Comparison of ENCODE assay signal across 24 cellular contexts in genomic region chr2:205709319-205709718, GRCh38. TPM values are rescaled to one million over a fixed set of nuclear protein-coding genes. Genes with fewer than 3 reads are reported as not detected.
DNase-seq lines count a peak whose midpoint lies in the region; ATAC-seq, FAIRE-seq and TF ChIP-seq lines count a peak whose summit lies in the region.
"Had no signal": no experiment of that assay in that cellular context is flagged by ENCODE, and none has a peak within 500 bp of the region (broad histone marks: within the 10 kb centered on the region; RNA-seq: fewer than 3 reads in every experiment).

No MANE protein-coding gene starts in this region.

- BruUV-seq in endothelial cell of umbilical vein (replicated peaks; lab: Mats Ljungman, UMichigan) (no TSS peak), OCI-LY7 (replicated peaks; lab: Mats Ljungman, UMichigan) (no TSS peak)

- FAIRE-seq in endothelial cell of umbilical vein (lab: Jason Lieb, UNC), result no peak

- H4K20me1 ChIP-seq in endothelial cell of umbilical vein (replicated peaks; ENCODE audit: control insufficient read depth, extremely low read depth, insufficient read depth, low read length), result no peaks in the 10 kb centered on the region
- no peaks in the 10 kb centered on the region for H4K20me1 ChIP-seq in OCI-LY7 (ENCODE audit: insufficient read depth, low read length)

- ATAC-seq in HG03097 (IDR thresholded peaks at IDR 0.05; ENCODE audit: low FRiP score, unreplicated experiment), result peak; percentile 21
- ATAC-seq: CD8-positive, alpha-beta T cell had no signal

- no peaks in the 10 kb centered on the region for H3K9me1 ChIP-seq in endothelial cell of umbilical vein (replicated peaks; ENCODE audit: control insufficient read depth, extremely low read depth, insufficient read depth, low read length)

- TF ChIP-seq POLR2A in endothelial cell of umbilical vein (IDR thresholded peaks at IDR 0.05; ENCODE audit: low read depth, low read length), result no peak

- no peak overlapping the region for H3K4me2 ChIP-seq in endothelial cell of umbilical vein (ENCODE audit: insufficient read depth, low read length)
- no peak overlapping the region for H3K4me2 ChIP-seq in OCI-LY7 (ENCODE audit: low read length)

- H3K9ac ChIP-seq in endothelial cell of umbilical vein (replicated peaks; ENCODE audit: extremely low read depth, insufficient read depth, low read length) (no peak overlapping the region), stomach smooth muscle (ENCODE audit: low read length in 2 of 2) (no peak overlapping the region)

- CTCF ChIA-PET in endothelial cell of umbilical vein (lab: Charles Lee), result interaction anchor here (1.3 kb wide), 1 partner anchor 18 kb away, joined by 3 read pairs; no protein-coding TSS in a partner anchor
- CTCF ChIA-PET in OCI-LY7 (lab: Charles Lee; ENCODE audit: unreplicated experiment), result no interaction called here

- H3K36me3 Mint-ChIP-seq in activated T-cell treated with anti-CD3 and anti-CD28 coated beads, Interleukin-2, amount 50 U/mL, for 24 hours (ENCODE audit: low read depth), result no peaks in the 10 kb centered on the region
- H3K36me3 Mint-ChIP-seq: CD8-positive, alpha-beta T cell; immature natural killer cell had no signal

- no peaks in the 10 kb centered on the region for H3K9me3 Mint-ChIP-seq in activated T-cell treated with anti-CD3 and anti-CD28 coated beads, Interleukin-2, amount 50 U/mL, for 24 hours
- H3K9me3 Mint-ChIP-seq: CD8-positive, alpha-beta T cell; immature natural killer cell; nephron progenitor cell had no signal

- H3K4me1 ChIP-seq in endothelial cell of umbilical vein (ENCODE audit: control insufficient read depth, extremely low read depth, insufficient read depth, low read length) (peaks cover 60% of the 10 kb centered on the region), stomach smooth muscle (ENCODE audit: control insufficient read depth, insufficient read depth, low read length) (peaks cover 86% of the 10 kb centered on the region), OCI-LY7 (ENCODE audit: insufficient read depth, low read length, poor library complexity, severe bottlenecking) (peaks cover 37% of the 10 kb centered on the region)

- H3K9me3 ChIP-seq in endothelial cell of umbilical vein (replicated peaks; ENCODE audit: control insufficient read depth, insufficient read depth, low read length) (no peaks in the 10 kb centered on the region), stomach smooth muscle (ENCODE audit: control insufficient read depth in 2 of 2, low read length in 2 of 2) (no peaks in the 10 kb centered on the region), OCI-LY7 (ENCODE audit: low read length) (no peaks in the 10 kb centered on the region)
- H3K9me3 ChIP-seq: lower lobe of right lung, tibial nerve had no signal

- H3K27ac Mint-ChIP-seq in activated T-cell treated with anti-CD3 and anti-CD28 coated beads, Interleukin-2, amount 50 U/mL, for 24 hours, result peak overlapping the region; percentile 26
- H3K27ac Mint-ChIP-seq: CD8-positive, alpha-beta T cell; immature natural killer cell; nephron progenitor cell had no signal

- no peaks in the 10 kb centered on the region for H3K27me3 ChIP-seq in endothelial cell of umbilical vein (ENCODE audit: control insufficient read depth in 2 of 2, insufficient read depth in 2 of 2, low read length in 2 of 2)
- H3K27me3 ChIP-seq in stomach smooth muscle (ENCODE audit: control insufficient read depth in 1 of 2, insufficient read depth in 2 of 2, low read length in 2 of 2), result no peaks in the 10 kb centered on the region
- H3K27me3 ChIP-seq: tibial nerve had no signal

- TF ChIP-seq CTCF in endothelial cell of umbilical vein (IDR thresholded peaks at IDR 0.05; ENCODE audit: extremely low read depth in 1 of 2, insufficient read depth in 1 of 2, low read depth in 1 of 2, low read length in 2 of 2) (no peak), OCI-LY7 (conservative IDR thresholded peaks at IDR 0.05; ENCODE audit: low read length) (no peak)

- no peaks in the 10 kb centered on the region for H3K9me2 ChIP-seq in OCI-LY7 (ENCODE audit: insufficient read depth, low read length)

- H3K4me3 ChIP-seq in endothelial cell of umbilical vein (replicated peaks in 1 of 3; ENCODE audit: insufficient read depth in 1 of 3, low read depth in 1 of 3, low read length in 3 of 3) (no peak overlapping the region), stomach smooth muscle (ENCODE audit: low read length in 2 of 2) (no peak overlapping the region), OCI-LY7 (ENCODE audit: low read depth, low read length, poor library complexity, severe bottlenecking) (no peak overlapping the region)
- H3K4me3 ChIP-seq: lower lobe of right lung, tibial nerve had no signal

- H3K4me1 Mint-ChIP-seq in activated T-cell treated with anti-CD3 and anti-CD28 coated beads, Interleukin-2, amount 50 U/mL, for 24 hours (ENCODE audit: low read depth), result peaks cover 30% of the 10 kb centered on the region

- H3K27ac ChIP-seq in endothelial cell of umbilical vein (ENCODE audit: insufficient read depth, low read depth, low read length) (peak overlapping the region; percentile 82), stomach smooth muscle (ENCODE audit: low read length) (peak overlapping the region; percentile 89), OCI-LY7 (ENCODE audit: low read depth, low read length, poor library complexity, severe bottlenecking) (no peak overlapping the region)
- H3K27ac ChIP-seq: epithelial cell of prostate, HL-60, lower lobe of right lung had no signal

- intact Hi-C loops in endothelial cell of umbilical vein (cut with micrococcal nuclease) (loop anchor here (2.0 kb wide), 1 partner anchor 49 kb away; no protein-coding TSS in a partner anchor), OCI-LY7 (cut with micrococcal nuclease; ENCODE audit: unreplicated experiment) (loop anchor here (10.0 kb wide), 1 partner anchor 375 kb away; the partner anchor contains the start of gene INO80D)

- H3K36me3 ChIP-seq in endothelial cell of umbilical vein (ENCODE audit: control insufficient read depth in 2 of 2, extremely low read depth in 1 of 2, insufficient read depth in 2 of 2, low read length in 2 of 2) (peaks cover 2% of the 10 kb centered on the region in 2 experiments), stomach smooth muscle (ENCODE audit: control insufficient read depth in 2 of 2, insufficient read depth in 2 of 2, low read length in 2 of 2) (peaks cover 0 to 12% of the 10 kb centered on the region in 2 donors), OCI-LY7 (ENCODE audit: insufficient read depth, low read length) (no peaks in the 10 kb centered on the region)
- H3K36me3 ChIP-seq: lower lobe of right lung, tibial nerve had no signal

- H2AFZ ChIP-seq in endothelial cell of umbilical vein (ENCODE audit: low read depth, low read length) (no peak overlapping the region), OCI-LY7 (ENCODE audit: low read length) (no peak overlapping the region)

- no peak overlapping the region for H3K4me3 Mint-ChIP-seq in activated T-cell treated with anti-CD3 and anti-CD28 coated beads, Interleukin-2, amount 50 U/mL, for 24 hours
- H3K4me3 Mint-ChIP-seq: CD8-positive, alpha-beta T cell; immature natural killer cell; nephron progenitor cell had no signal

- dilution Hi-C loops in endothelial cell of umbilical vein (cut with MboI; ENCODE audit: extremely low pct_ligation_motif_present, low sequenced_read_pairs), result no loop called here

- no peak for DNase-seq in activated T-cell treated with anti-CD3 and anti-CD28 coated beads, Interleukin-2, amount 50 U/mL, for 24 hours
- DNase-seq in activated T-cell treated with anti-CD3 and anti-CD28 coated beads for 4 hours (no peak), endothelial cell of umbilical vein (ENCODE audit: low read depth, low spot score) (no peak), NCI-H774 (lab: John Stamatoyannopoulos, UW) (no peak), OCI-LY7 (ENCODE audit: low spot score) (no peak)
- DNase-seq in stimulated activated CD4-positive, alpha-beta T cell treated with anti-CD3 and anti-CD28 coated beads, Interleukin-2, amount 100 ng/mL, for 24 hours, result no peak
- DNase-seq: activated CD4-positive, alpha-beta T cell treated with anti-CD3 and anti-CD28 coated beads for 48 hours; activated T-cell treated with anti-CD3 and anti-CD28 coated beads, Interleukin-2, amount 50 U/mL, for 48 hours; anterior cingulate cortex; CD8-positive, alpha-beta T cell; DND-41; immature natural killer cell; Karpas-422; lower lobe of right lung; NCI-H1417 treated with DMSO at 0.1 percent for 48 hours; NCI-H2227 treated with DMSO at 0.1 percent for 48 hours; nephron progenitor cell; SHP77 treated with DMSO at 0.1 percent for 48 hours; T-helper 9 cell had no signal

- POLR2A ChIA-PET in endothelial cell of umbilical vein (lab: Charles Lee) (no interaction called here), OCI-LY7 (lab: Charles Lee) (no interaction called here)

- H3K27me3 Mint-ChIP-seq in activated T-cell treated with anti-CD3 and anti-CD28 coated beads, Interleukin-2, amount 50 U/mL, for 24 hours, result peaks cover 2% of the 10 kb centered on the region

- H3K79me2 ChIP-seq in endothelial cell of umbilical vein (ENCODE audit: control insufficient read depth, insufficient read depth, low read length), result peaks cover 2% of the 10 kb centered on the region
- H3K79me2 ChIP-seq in OCI-LY7 (ENCODE audit: insufficient read depth, low read depth, low read length), result no peaks in the 10 kb centered on the region

TF ChIP-seq in endothelial cell of umbilical vein, 7 proteins besides CTCF, POLR2A, EP300 and RAD21 (continues in another document):
- TF ChIP-seq GATA2 (IDR thresholded peaks at IDR 0.05; ENCODE audit: insufficient read depth, insufficient read length, low read depth, low read length), result no peak
- TF ChIP-seq FOS (IDR thresholded peaks at IDR 0.05; ENCODE audit: borderline replicate concordance, insufficient read depth, low read length), result no peak
- TF ChIP-seq POLR2AphosphoS5 (IDR thresholded peaks at IDR 0.05; ENCODE audit: insufficient read depth, low read depth, low read length), result no peak
- no peak for TF ChIP-seq MYC (IDR thresholded peaks at IDR 0.05; ENCODE audit: low read depth, low read length)
- TF ChIP-seq EZH2 (IDR thresholded peaks at IDR 0.05; ENCODE audit: borderline replicate concordance, low read depth, low read length, severe bottlenecking), result no peak
- TF ChIP-seq JUN (IDR thresholded peaks at IDR 0.05; ENCODE audit: borderline replicate concordance, insufficient read depth, insufficient read length, low read depth), result no peak

RNA-seq across cellular contexts. Expression of gene NRP2, which starts 27.0 kb away (rescaled TPM):
- total RNA-seq in endothelial cell of umbilical vein (149 and 240 TPM in 2 replicates), OCI-LY7 (2022) (2.1 and 2.6 TPM in 2 replicates)
- polyA plus RNA-seq in endothelial cell of umbilical vein, result 138 and 160 TPM in 2 replicates
- polyA plus RNA-seq in endothelial cell of umbilical vein (2011; cell fraction: cytosol; rRNA removed), result 107 and 113 TPM in 2 replicates
- polyA plus RNA-seq in endothelial cell of umbilical vein (2011; cell fraction: nucleus; rRNA removed), result 198 and 227 TPM in 2 replicates
- 99.8 and 162 TPM in 2 replicates for polyA plus RNA-seq in endothelial cell of umbilical vein (2012)
- 478 and 499 TPM in 2 replicates for polyA minus RNA-seq in endothelial cell of umbilical vein
- 1.3 TPM for polyA minus RNA-seq in endothelial cell of umbilical vein (2011; cell fraction: cytosol; rRNA and poly(A)+ RNA removed)
- 330 and 370 TPM in 2 replicates for polyA minus RNA-seq in endothelial cell of umbilical vein (2011; cell fraction: nucleus; rRNA and poly(A)+ RNA removed)
- 0.35 and 1.0 TPM in 2 replicates for total RNA-seq in OCI-LY7 (2014; rRNA removed; shearing (Covaris generic))
- total RNA-seq: CD8-positive, alpha-beta T cell had no signal
- polyA plus RNA-seq: immature natural killer cell had no signal

Comparison
In these comparisons a context has a peak if more than half of its experiments do, and no peak if none do; other contexts are left out.
1. RNA of gene NRP2, which starts 27.0 kb away (total RNA-seq): 149 to 240 TPM in endothelial cell of umbilical vein; 0.35 to 2.6 TPM in OCI-LY7; every median in the first group is over 10 times any median in the second.